Comparison of ENCODE assay signal across 22 cellular contexts in the genomic region with DNA sequence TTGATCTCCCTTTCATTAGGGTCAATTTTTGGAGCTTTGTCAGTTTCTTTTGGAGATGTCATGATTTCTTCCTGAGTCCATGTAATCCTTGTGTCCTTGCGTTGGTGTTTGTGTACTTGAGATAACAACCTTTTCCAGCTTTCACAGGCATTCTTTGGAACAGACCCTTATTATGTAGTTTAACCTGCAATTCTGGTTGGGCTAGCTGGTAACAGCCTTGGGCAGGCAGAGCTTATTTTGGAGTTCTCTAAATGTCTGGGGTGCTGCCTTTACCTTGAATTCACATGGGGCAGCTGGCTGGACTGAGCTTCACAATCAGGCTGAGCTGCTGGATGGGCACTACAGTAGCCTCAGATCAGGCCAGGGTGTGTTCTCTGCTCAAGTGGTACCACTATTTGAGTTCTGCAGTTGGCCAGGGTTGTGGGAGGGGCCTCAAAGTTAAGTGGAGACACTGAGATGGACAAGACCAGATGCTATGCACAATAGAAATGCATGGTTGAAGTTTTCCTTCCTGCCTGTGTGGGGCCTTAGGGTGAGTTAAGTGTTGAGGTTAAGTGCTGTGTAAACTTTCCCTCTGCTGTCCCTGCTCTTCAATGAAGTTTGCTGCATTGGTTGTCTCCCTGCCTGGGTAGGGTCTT.
DNase-seq lines count a peak whose midpoint lies in the region; ATAC-seq, FAIRE-seq and TF ChIP-seq lines count a peak whose summit lies in the region.
"Had no signal": no experiment of that assay in that cellular context is flagged by ENCODE, and none has a peak within 500 bp of the region (broad histone marks: within the 10 kb centered on the region; RNA-seq: fewer than 3 reads in every experiment).

No MANE protein-coding gene starts in this region.

- no peaks in the 10 kb centered on the region for H3K4me1 Mint-ChIP-seq in activated naive CD8-positive, alpha-beta T cell treated with anti-CD3 and anti-CD28 coated beads, Interleukin-2, amount 10 ng/mL, durations not matched to agents 7 days and 5 days
- H3K4me1 Mint-ChIP-seq in activated naive CD8-positive, alpha-beta T cell treated with anti-CD3 and anti-CD28 coated beads, Interleukin-2, amount 50 U/mL, for 24 hours = no peaks in the 10 kb centered on the region
- peaks cover 17% of the 10 kb centered on the region for H3K4me1 Mint-ChIP-seq in progenitor cell of endocrine pancreas (ENCODE audit: low read depth)
- H3K4me1 Mint-ChIP-seq: IgD-negative memory B cell had no signal

- H3K27ac ChIP-seq in VCaP = peak overlapping the region; percentile 26

- FAIRE-seq in D721Med (lab: Jason Lieb, UNC) = no peak
- FAIRE-seq: A204.1, RCC 7860 had no signal

- H3K4me3 Mint-ChIP-seq in activated naive CD8-positive, alpha-beta T cell treated with anti-CD3 and anti-CD28 coated beads, Interleukin-2, amount 10 ng/mL, durations not matched to agents 7 days and 5 days = no peak overlapping the region
- no peak overlapping the region for H3K4me3 Mint-ChIP-seq in activated naive CD8-positive, alpha-beta T cell treated with anti-CD3 and anti-CD28 coated beads, Interleukin-2, amount 50 U/mL, for 24 hours
- no peak overlapping the region for H3K4me3 Mint-ChIP-seq in progenitor cell of endocrine pancreas (ENCODE audit: low read depth)
- H3K4me3 Mint-ChIP-seq: CD4-positive, alpha-beta T cell; GM23338 had no signal

- TF ChIP-seq CTCF in VCaP (conservative IDR thresholded peaks at IDR 0.05) (no peak), progenitor cell of endocrine pancreas (IDR thresholded peaks at IDR 0.05; ENCODE audit: unreplicated experiment) (no peak), D721Med (IDR thresholded peaks at IDR 0.05; ENCODE audit: insufficient read depth, missing control alignments) (no peak)

- ATAC-seq in activated naive CD8-positive, alpha-beta T cell treated with anti-CD3 and anti-CD28 coated beads, Interleukin-2, amount 10 ng/mL, durations not matched to agents 7 days and 5 days (ENCODE audit: low read depth) = no peak
- ATAC-seq in activated naive CD8-positive, alpha-beta T cell treated with anti-CD3 and anti-CD28 coated beads, Interleukin-2, amount 50 U/mL, for 24 hours = no peak
- ATAC-seq: GM23338, SK-N-SH treated with all-trans-retinoic acid at 6 μM for 48 hours had no signal

- no peaks in the 10 kb centered on the region for H3K36me3 Mint-ChIP-seq in activated naive CD8-positive, alpha-beta T cell treated with anti-CD3 and anti-CD28 coated beads, Interleukin-2, amount 10 ng/mL, durations not matched to agents 7 days and 5 days
- H3K36me3 Mint-ChIP-seq in activated naive CD8-positive, alpha-beta T cell treated with anti-CD3 and anti-CD28 coated beads, Interleukin-2, amount 50 U/mL, for 24 hours (ENCODE audit: low read depth) = no peaks in the 10 kb centered on the region
- peaks cover 4% of the 10 kb centered on the region for H3K36me3 Mint-ChIP-seq in progenitor cell of endocrine pancreas (ENCODE audit: insufficient read depth)
- H3K36me3 Mint-ChIP-seq: IgD-negative memory B cell had no signal

- DNase-seq in activated naive CD8-positive, alpha-beta T cell treated with anti-CD3 and anti-CD28 coated beads, Interleukin-2, amount 10 ng/mL, durations not matched to agents 7 days and 5 days = no peak
- no peak for DNase-seq in activated naive CD8-positive, alpha-beta T cell treated with anti-CD3 and anti-CD28 coated beads, Interleukin-2, amount 50 U/mL, for 24 hours
- no peak for DNase-seq in progenitor cell of endocrine pancreas (ENCODE audit: low spot score, unreplicated experiment)
- no peak for DNase-seq in globus pallidus (ENCODE audit: low spot score)
- DNase-seq in D721Med (ENCODE audit: insufficient read length, low spot score) = no peak
- DNase-seq in EL = no peak
- no peak for DNase-seq in NCI-H526 treated with DMSO at 0.1 percent for 48 hours (lab: John Stamatoyannopoulos, UW)
- DNase-seq: BE2C; CD4-positive, alpha-beta T cell; Karpas-422; MM.1S; NCI-H1092 treated with DMSO at 0.1 percent for 48 hours; NCI-H2081 treated with DMSO at 0.1 percent for 48 hours; NCI-H226; NCI-H69; Right ventricle myocardium superior had no signal

- H3K27me3 Mint-ChIP-seq in activated naive CD8-positive, alpha-beta T cell treated with anti-CD3 and anti-CD28 coated beads, Interleukin-2, amount 10 ng/mL, durations not matched to agents 7 days and 5 days = peaks cover 6% of the 10 kb centered on the region
- peaks cover 5% of the 10 kb centered on the region for H3K27me3 Mint-ChIP-seq in activated naive CD8-positive, alpha-beta T cell treated with anti-CD3 and anti-CD28 coated beads, Interleukin-2, amount 50 U/mL, for 24 hours
- no peaks in the 10 kb centered on the region for H3K27me3 Mint-ChIP-seq in progenitor cell of endocrine pancreas
- H3K27me3 Mint-ChIP-seq: IgD-negative memory B cell had no signal

- POLR2A ChIA-PET in activated naive CD8-positive, alpha-beta T cell treated with anti-CD3 and anti-CD28 coated beads, Interleukin-2, amount 10 ng/mL, durations not matched to agents 7 days and 5 days (lab: Charles Lee) = no interaction called here

- H3K9me3 Mint-ChIP-seq in activated naive CD8-positive, alpha-beta T cell treated with anti-CD3 and anti-CD28 coated beads, Interleukin-2, amount 10 ng/mL, durations not matched to agents 7 days and 5 days = peaks cover 6% of the 10 kb centered on the region
- peaks cover 20% of the 10 kb centered on the region for H3K9me3 Mint-ChIP-seq in activated naive CD8-positive, alpha-beta T cell treated with anti-CD3 and anti-CD28 coated beads, Interleukin-2, amount 50 U/mL, for 24 hours
- H3K9me3 Mint-ChIP-seq in progenitor cell of endocrine pancreas (ENCODE audit: low read depth) = peaks cover 25% of the 10 kb centered on the region

- peak overlapping the region; percentile 21 for H3K27ac Mint-ChIP-seq in activated naive CD8-positive, alpha-beta T cell treated with anti-CD3 and anti-CD28 coated beads, Interleukin-2, amount 10 ng/mL, durations not matched to agents 7 days and 5 days
- no peak overlapping the region for H3K27ac Mint-ChIP-seq in activated naive CD8-positive, alpha-beta T cell treated with anti-CD3 and anti-CD28 coated beads, Interleukin-2, amount 50 U/mL, for 24 hours
- H3K27ac Mint-ChIP-seq in progenitor cell of endocrine pancreas = peak overlapping the region; percentile 86
- H3K27ac Mint-ChIP-seq: CD4-positive, alpha-beta T cell; GM23338 had no signal
